Comparison of ENCODE assay signal across 21 cellular contexts in the genomic region with DNA sequence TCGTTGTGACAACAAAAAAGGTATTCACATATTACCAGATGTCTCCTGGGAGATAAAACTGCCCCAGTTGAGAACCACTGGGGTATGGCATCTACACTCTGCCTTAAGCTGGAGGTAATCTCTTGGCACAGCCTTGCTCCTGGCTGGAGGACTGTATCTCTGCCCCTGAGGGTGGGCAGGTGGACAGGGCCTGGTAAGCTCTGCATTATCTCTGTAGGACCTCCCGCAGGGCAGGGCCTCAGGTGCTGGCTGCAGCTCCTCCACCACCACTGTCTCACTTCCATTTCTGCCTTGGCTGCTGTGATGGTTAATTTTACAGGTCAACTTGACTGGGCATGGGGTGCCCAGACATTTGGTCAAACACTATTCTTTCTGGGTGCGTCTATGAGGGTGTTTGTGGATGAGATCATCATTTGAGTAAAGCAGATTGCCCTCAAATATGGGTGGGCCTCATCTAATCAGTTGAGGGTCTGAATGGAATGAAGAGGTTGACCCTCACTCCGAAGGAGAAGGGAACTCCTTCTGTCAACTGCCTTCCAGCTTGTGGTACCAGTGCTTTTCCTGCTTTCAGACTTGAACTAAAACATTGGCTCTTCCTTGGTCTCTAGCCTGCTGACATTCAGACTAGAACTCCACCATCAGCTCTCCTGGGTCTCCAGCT. TPM values are rescaled to one million over a fixed set of nuclear protein-coding genes. Genes with fewer than 3 reads are reported as not detected.
DNase-seq lines count a peak whose midpoint lies in the region; ATAC-seq, FAIRE-seq and TF ChIP-seq lines count a peak whose summit lies in the region.
"Had no signal": no experiment of that assay in that cellular context is flagged by ENCODE, and none has a peak within 500 bp of the region (broad histone marks: within the 10 kb centered on the region; RNA-seq: fewer than 3 reads in every experiment).

No MANE protein-coding gene starts in this region.

- H3K9me3 ChIP-seq in right lobe of liver (no peaks in the 10 kb centered on the region), HepG2 (ENCODE audit: low read length) (no peaks in the 10 kb centered on the region), esophagus squamous epithelium (no peaks in the 10 kb centered on the region)
- H3K9me3 ChIP-seq: A549, BE2C had no signal

- H3K36me3 ChIP-seq in right lobe of liver (no peaks in the 10 kb centered on the region), HepG2 (replicated peaks in 1 of 2; ENCODE audit: control insufficient read depth in 1 of 2, insufficient read depth in 2 of 2, low read length in 2 of 2) (no peaks in the 10 kb centered on the region), esophagus squamous epithelium (no peaks in the 10 kb centered on the region)
- H3K36me3 ChIP-seq: BE2C had no signal

- CTCF ChIA-PET in HepG2 (lab: Yijun Ruan, JAX; ENCODE audit: low intra/inter-chr PET ratio, low total read pairs) = no interaction called here

- no peak overlapping the region for H3K27ac ChIP-seq in right lobe of liver
- no peak overlapping the region for H3K27ac ChIP-seq in HepG2 (ENCODE audit: extremely low read length, insufficient read depth, low read length)
- no peak overlapping the region for H3K27ac ChIP-seq in coronary artery
- H3K27ac ChIP-seq in esophagus squamous epithelium = peak overlapping the region; percentile 44 to 92 (median 86)
- H3K27ac ChIP-seq: A549, C4-2B, HL-60 had no signal

- H3K9ac ChIP-seq in HepG2 (ENCODE audit: insufficient read depth, low read depth, low read length) = no peak overlapping the region

- no peak for TF ChIP-seq POLR2A in right lobe of liver (IDR thresholded peaks at IDR 0.05)
- no peak for TF ChIP-seq POLR2A in HepG2 (IDR thresholded peaks at IDR 0.05; ENCODE audit: insufficient read depth in 1 of 2, low read depth in 2 of 2, low read length in 2 of 2)
- TF ChIP-seq POLR2A in esophagus squamous epithelium (IDR thresholded peaks at IDR 0.05) = no peak

- H2AFZ ChIP-seq in HepG2 (ENCODE audit: low read length) = no peak overlapping the region
- H2AFZ ChIP-seq: GM23338 had no signal

- no peak overlapping the region for H3K4me2 ChIP-seq in HepG2 (ENCODE audit: low read depth, low read length)
- H3K4me2 ChIP-seq: A549, GM23338 had no signal

- no peak for ATAC-seq in right lobe of liver
- ATAC-seq in HepG2 = no peak
- peak; percentile 37 for ATAC-seq in stimulated activated effector memory CD8-positive, alpha-beta T cell treated with anti-CD3 and anti-CD28 coated beads, Interleukin-12 subunit alpha, Interleukin-12 subunit beta, amount 100 ng/mL, for 72 hours
- ATAC-seq in HG02884 (IDR thresholded peaks at IDR 0.05; ENCODE audit: unreplicated experiment) = no peak
- ATAC-seq: GM23338 had no signal

- no peaks in the 10 kb centered on the region for H3K36me3 Mint-ChIP-seq in stimulated activated effector memory CD8-positive, alpha-beta T cell treated with anti-CD3 and anti-CD28 coated beads, Interleukin-12 subunit alpha, Interleukin-12 subunit beta, amount 100 ng/mL, for 72 hours
- H3K36me3 Mint-ChIP-seq: CD4-positive, alpha-beta memory T cell had no signal

- H3K4me1 ChIP-seq in right lobe of liver (no peaks in the 10 kb centered on the region), HepG2 (ENCODE audit: insufficient read depth, low read length) (no peaks in the 10 kb centered on the region), esophagus squamous epithelium (peaks cover 12 to 63% (median 19%) of the 10 kb centered on the region in 3 donors)
- H3K4me1 ChIP-seq: BE2C had no signal

- H3K4me3 ChIP-seq in right lobe of liver = no peak overlapping the region
- no peak overlapping the region for H3K4me3 ChIP-seq in HepG2 (replicated peaks in 1 of 3; ENCODE audit: insufficient read depth in 1 of 3, low read depth in 2 of 3, low read length in 3 of 3)
- no peak overlapping the region for H3K4me3 ChIP-seq in coronary artery
- no peak overlapping the region for H3K4me3 ChIP-seq in esophagus squamous epithelium
- H3K4me3 ChIP-seq: A549, GM23338 had no signal

- H3K27me3 ChIP-seq in right lobe of liver (no peaks in the 10 kb centered on the region), HepG2 (ENCODE audit: control insufficient read depth in 1 of 2, insufficient read depth in 2 of 2, low read length in 2 of 2) (no peaks in the 10 kb centered on the region), esophagus squamous epithelium (peaks cover 0 to 28% (median 0%) of the 10 kb centered on the region in 4 donors)
- H3K27me3 ChIP-seq: BE2C had no signal

- intact Hi-C loops in right lobe of liver (cut with DNase I) = no loop called here
- intact Hi-C loops in HepG2 (cut with micrococcal nuclease; ENCODE audit: unreplicated experiment) = no loop called here
- intact Hi-C loops in esophagus squamous epithelium (cut with DNase I) = no loop called here

- H3K4me3 Mint-ChIP-seq in stimulated activated effector memory CD8-positive, alpha-beta T cell treated with anti-CD3 and anti-CD28 coated beads, Interleukin-12 subunit alpha, Interleukin-12 subunit beta, amount 100 ng/mL, for 72 hours = no peak overlapping the region
- H3K4me3 Mint-ChIP-seq: CD4-positive, alpha-beta memory T cell; GM23338; H9 had no signal

- H3K9me3 Mint-ChIP-seq in stimulated activated effector memory CD8-positive, alpha-beta T cell treated with anti-CD3 and anti-CD28 coated beads, Interleukin-12 subunit alpha, Interleukin-12 subunit beta, amount 100 ng/mL, for 72 hours = no peaks in the 10 kb centered on the region
- H3K9me3 Mint-ChIP-seq: GM23338, H9 had no signal

- POLR2A ChIA-PET in HepG2 (lab: Yijun Ruan, JAX) = no interaction called here

- H3K27ac Mint-ChIP-seq in stimulated activated effector memory CD8-positive, alpha-beta T cell treated with anti-CD3 and anti-CD28 coated beads, Interleukin-12 subunit alpha, Interleukin-12 subunit beta, amount 100 ng/mL, for 72 hours = no peak overlapping the region
- H3K27ac Mint-ChIP-seq: CD4-positive, alpha-beta memory T cell; GM23338; H9 had no signal

- DNase-seq in right lobe of liver (peak in 2 of 3 donors; percentile 4 to 17), HepG2 (ENCODE audit: low spot score) (no peak), coronary artery (ENCODE audit: low spot score) (peak; percentile 22), esophagus squamous epithelium (lab: John Stamatoyannopoulos, UW) (no peak), NCI-H2227 treated with DMSO at 0.1 percent for 48 hours (lab: John Stamatoyannopoulos, UW) (no peak), COLO829 (ENCODE audit: low spot score) (no peak)
- DNase-seq in stimulated activated effector memory CD8-positive, alpha-beta T cell treated with anti-CD3 and anti-CD28 coated beads, Interleukin-12 subunit alpha, Interleukin-12 subunit beta, amount 100 ng/mL, for 72 hours (ENCODE audit: low spot score in 2 of 2) = no peak
- DNase-seq: BE2C; CD4-positive, alpha-beta memory T cell; COR-L47; DND-41; GDM1 had no signal

- no peak for TF ChIP-seq RAD21 in HepG2 (CRISPR knock-in tag; IDR thresholded peaks at IDR 0.05)

- TF ChIP-seq CTCF in right lobe of liver (IDR thresholded peaks at IDR 0.05) = no peak
- no peak for TF ChIP-seq CTCF in HepG2 (CRISPR knock-in tag; IDR thresholded peaks at IDR 0.05)
- TF ChIP-seq CTCF in coronary artery (IDR thresholded peaks at IDR 0.05) = no peak
- no peak for TF ChIP-seq CTCF in esophagus squamous epithelium (IDR thresholded peaks at IDR 0.05)

- H3K79me2 ChIP-seq in HepG2 (ENCODE audit: insufficient read depth, low read length) = no peaks in the 10 kb centered on the region

- BruUV-seq in HepG2 (replicated peaks; lab: Mats Ljungman, UMichigan) = no TSS peak

- no peaks in the 10 kb centered on the region for H4K20me1 ChIP-seq in HepG2 (ENCODE audit: insufficient read depth, low read length)

- TF ChIP-seq EP300 in HepG2 (IDR thresholded peaks at IDR 0.05; ENCODE audit: low read depth in 2 of 2, low read length in 2 of 2) = no peak
- TF ChIP-seq EP300 in HepG2 (CRISPR knock-in tag; IDR thresholded peaks at IDR 0.05; ENCODE audit: borderline replicate concordance) = no peak

- no peak for FAIRE-seq in HepG2 (lab: Jason Lieb, UNC)
- FAIRE-seq: A549, D721Med, GM12892 had no signal

- WGBS in right lobe of liver (ENCODE audit: insufficient coverage, low coverage, low lambda C conversion rate, missing lambda C conversion rate) = 38% methylated on average over 1 of the region's 4 CpGs
- 0% methylated on average over 3 of the region's 4 CpGs for WGBS in HepG2 (ENCODE audit: low lambda C conversion rate)
- 66 to 80% methylated on average over 3 to 4 of the region's 4 CpGs for WGBS in esophagus squamous epithelium, 2 donors

- H3K4me1 Mint-ChIP-seq in stimulated activated effector memory CD8-positive, alpha-beta T cell treated with anti-CD3 and anti-CD28 coated beads, Interleukin-12 subunit alpha, Interleukin-12 subunit beta, amount 100 ng/mL, for 72 hours = no peaks in the 10 kb centered on the region
- H3K4me1 Mint-ChIP-seq: CD4-positive, alpha-beta memory T cell; GM23338; H9 had no signal

- in situ Hi-C loops in HepG2 (cut with HindIII; ENCODE audit: extremely low pct_ligation_motif_present, low pct_unique_long_range_greater_than_20kb) = no loop called here

TF ChIP-seq in HepG2, 621 proteins besides CTCF, POLR2A, EP300 and RAD21 (continues in another document):
- TF ChIP-seq ZFP90 (CRISPR knock-in tag; IDR thresholded peaks at IDR 0.05; ENCODE audit: borderline replicate concordance) = no peak

RNA-seq across cellular contexts. Expression of a gene that starts 9.8 kb away (rescaled TPM):
- under 1 TPM in 5 of 6 experiments, not detected in 1; 0.20 to 0.82 (median 0.37) TPM for total RNA-seq in right lobe of liver
- total RNA-seq in HepG2 (2016; rRNA removed; fragmentation: Illumina TruSeq; extraction: Trizol) = not detected in 2 replicates
- not detected in 2 replicates for total RNA-seq in HepG2 (2016; cell fraction: cytosol; rRNA removed; fragmentation: Illumina TruSeq; extraction: Trizol; ENCODE audit: low read depth)
- total RNA-seq in HepG2 (2016; cell fraction: insoluble cytoplasmic fraction; rRNA removed; fragmentation: Illumina TruSeq; extraction: Trizol) = not detected in 2 replicates
- not detected in 2 replicates for total RNA-seq in HepG2 (2016; cell fraction: membrane; rRNA removed; fragmentation: Illumina TruSeq; extraction: Trizol)
- not detected in 2 replicates for total RNA-seq in HepG2 (2016; cell fraction: nucleus; rRNA removed; fragmentation: Illumina TruSeq; extraction: Trizol)
- polyA plus RNA-seq in HepG2 (2011; rRNA removed) = not detected in 2 replicates
- polyA plus RNA-seq in HepG2 (2011; cell fraction: cytosol; rRNA removed) = not detected in 2 replicates
- not detected in 2 replicates for polyA plus RNA-seq in HepG2 (2011; cell fraction: nucleus; rRNA removed)
- not detected in 2 replicates for polyA plus RNA-seq in HepG2 (2012)
- not detected in 2 replicates for polyA plus RNA-seq in HepG2 (2016; cell fraction: cytosol; fragmentation: Illumina TruSeq; extraction: Trizol; ENCODE audit: low read depth)
- polyA plus RNA-seq in HepG2 (2016; cell fraction: insoluble cytoplasmic fraction; fragmentation: Illumina TruSeq; extraction: Trizol; ENCODE audit: low read depth) = not detected in 2 replicates
- polyA plus RNA-seq in HepG2 (2016; cell fraction: membrane; fragmentation: Illumina TruSeq; extraction: Trizol; ENCODE audit: low read depth) = not detected in 2 replicates
- not detected in 2 replicates for polyA plus RNA-seq in HepG2 (2016; cell fraction: nucleus; fragmentation: Illumina TruSeq; extraction: Trizol; ENCODE audit: insufficient read depth, low read depth)
- polyA minus RNA-seq in HepG2 (2011; rRNA and poly(A)+ RNA removed; ENCODE audit: low replicate concordance) = 0.33 TPM in 1 of 2 replicates, not detected in the other
- polyA minus RNA-seq in HepG2 (2011; cell fraction: cytosol; rRNA and poly(A)+ RNA removed) = not detected in 2 replicates
- not detected in 2 replicates for polyA minus RNA-seq in HepG2 (2011; cell fraction: nucleus; rRNA and poly(A)+ RNA removed)
- total RNA-seq in esophagus squamous epithelium = 1,000 to 10,000 TPM; 2,342 to 7,076 (median 3,336) TPM
- total RNA-seq: CD4-positive, alpha-beta memory T cell had no signal
- polyA plus RNA-seq: AG04450; CD4-positive, alpha-beta memory T cell had no signal

Comparison
In these comparisons a context has a peak if more than half of its experiments do, and no peak if none do; other contexts are left out.
1. DNase-seq: peak in right lobe of liver (2 of 3) and coronary artery (single experiment); none in HepG2 (single experiment), esophagus squamous epithelium (single experiment), stimulated activated effector memory CD8-positive, alpha-beta T cell treated with anti-CD3 and anti-CD28 coated beads, Interleukin-12 subunit alpha, Interleukin-12 subunit beta, amount 100 ng/mL, for 72 hours (0 of 2), NCI-H2227 treated with DMSO at 0.1 percent for 48 hours (single experiment) and COLO829 (single experiment).
2. H3K27ac ChIP-seq: peak in esophagus squamous epithelium (4 of 4); none in right lobe of liver (0 of 3), HepG2 (single experiment) and coronary artery (0 of 2).
3. RNA of a gene that starts 9.8 kb away (total RNA-seq): 2,342 to 7,076 TPM in esophagus squamous epithelium; 0.20 to 0.82 TPM in right lobe of liver and not detected in HepG2; every median in the first group is over 1,000 times any median in the second.